In the genomic region with DNA sequence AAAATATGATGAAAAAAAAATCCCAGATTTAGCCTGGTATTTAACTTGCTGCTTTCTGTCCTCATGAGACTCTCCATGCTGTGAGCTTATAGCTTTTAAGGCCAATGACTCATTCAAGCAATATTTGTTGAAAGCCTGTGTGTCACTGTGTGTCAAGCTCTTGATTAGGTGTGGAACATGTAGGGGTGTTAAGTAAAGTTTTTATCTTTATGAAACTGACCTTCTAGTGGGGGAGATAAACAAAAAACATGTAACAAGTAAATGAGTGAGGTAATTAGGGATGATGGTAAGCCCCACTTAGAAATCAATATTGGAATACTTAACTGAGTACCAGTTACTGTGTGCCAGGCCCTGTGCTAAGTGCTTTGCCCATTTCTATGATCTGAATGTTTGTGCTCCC, we compare ENCODE assay signal across 11 cellular contexts. TPM values are rescaled to one million over a fixed set of nuclear protein-coding genes. Genes with fewer than 3 reads are reported as not detected.
DNase-seq lines count a peak whose midpoint lies in the region; ATAC-seq and TF ChIP-seq lines count a peak whose summit lies in the region.
"Had no signal": no experiment of that assay in that cellular context is flagged by ENCODE, and none has a peak within 500 bp of the region (broad histone marks: within the 10 kb centered on the region; RNA-seq: fewer than 3 reads in every experiment).

No MANE protein-coding gene starts in this region.

- no peak for TF ChIP-seq EP300 in upper lobe of left lung (IDR thresholded peaks at IDR 0.05)

- no peak overlapping the region for H4K5ac ChIP-seq in IMR-90 (ENCODE audit: low read depth, low read length)

- H3K27ac ChIP-seq in IMR-90 (ENCODE audit: insufficient read depth, low read length) = peak overlapping the region; percentile 17; the same call in 1 of the 2 replicates
- H3K27ac ChIP-seq in brain microvascular endothelial cell = peak overlapping the region; percentile 90
- no peak overlapping the region for H3K27ac ChIP-seq in lower lobe of right lung
- H3K27ac ChIP-seq in upper lobe of left lung = no peak overlapping the region
- H3K27ac ChIP-seq: uterus had no signal

- dilution Hi-C loops in IMR-90 (cut with HindIII; ENCODE audit: low sequenced_read_pairs, unreplicated experiment) = no loop called here

- BruUV-seq in IMR-90 (replicated peaks; lab: Mats Ljungman, UMichigan) = no TSS peak

- H3K9me3 ChIP-seq in IMR-90 (ENCODE audit: control insufficient read depth, insufficient read depth, low read length) (no peaks in the 10 kb centered on the region), lower lobe of right lung (no peaks in the 10 kb centered on the region), upper lobe of left lung (no peaks in the 10 kb centered on the region)
- H3K9me3 ChIP-seq: uterus had no signal

- H3K56ac ChIP-seq in IMR-90 (ENCODE audit: extremely low read depth, insufficient read depth, low read length) = no peak overlapping the region

- H2BK120ac ChIP-seq in IMR-90 (ENCODE audit: low read depth, low read length) = peak overlapping the region; percentile 28

- in situ Hi-C loops in IMR-90 (cut with MboI; ENCODE audit: low sequenced_read_pairs) = no loop called here
- in situ Hi-C loops in brain microvascular endothelial cell (cut with HindIII; ENCODE audit: low pct_ligation_motif_present, low sequenced_read_pairs) = no loop called here

- no peak overlapping the region for H3K9ac ChIP-seq in IMR-90 (ENCODE audit: low read depth, low read length)

- no peaks in the 10 kb centered on the region for H3K79me1 ChIP-seq in IMR-90 (ENCODE audit: low read depth in 1 of 2, low read length in 2 of 2)

- H3K23ac ChIP-seq in IMR-90 (ENCODE audit: low read depth, low read length) = no peak overlapping the region

- H3K9me1 ChIP-seq in IMR-90 (ENCODE audit: insufficient read depth, low read length) = peaks cover 14% of the 10 kb centered on the region

- POLR2A ChIA-PET in IMR-90 (lab: Charles Lee; ENCODE audit: unreplicated experiment) = no interaction called here

- H3K36me3 ChIP-seq in IMR-90 (ENCODE audit: control insufficient read depth, insufficient read depth, low read length) (no peaks in the 10 kb centered on the region), brain microvascular endothelial cell (replicated peaks) (no peaks in the 10 kb centered on the region), lower lobe of right lung (no peaks in the 10 kb centered on the region), upper lobe of left lung (no peaks in the 10 kb centered on the region)
- H3K36me3 ChIP-seq: uterus had no signal

- H2BK20ac ChIP-seq in IMR-90 (ENCODE audit: low read depth, low read length) = peak overlapping the region; percentile 38; the same call in 1 of the 2 replicates

- H3K4ac ChIP-seq in IMR-90 (ENCODE audit: low read depth, low read length) = peak overlapping the region; percentile 34

- H3K27me3 ChIP-seq in IMR-90 (ENCODE audit: control insufficient read depth, insufficient read depth, low read length) = no peaks in the 10 kb centered on the region
- H3K27me3 ChIP-seq in brain microvascular endothelial cell (replicated peaks) = no peaks in the 10 kb centered on the region
- no peaks in the 10 kb centered on the region for H3K27me3 ChIP-seq in lower lobe of right lung (ENCODE audit: low read depth)
- no peaks in the 10 kb centered on the region for H3K27me3 ChIP-seq in upper lobe of left lung
- H3K27me3 ChIP-seq: uterus had no signal

- TF ChIP-seq RAD21 in IMR-90 (IDR thresholded peaks at IDR 0.05; ENCODE audit: low read length) = no peak

- H4K8ac ChIP-seq in IMR-90 (ENCODE audit: low read depth in 2 of 2, low read length in 2 of 2) = peak overlapping the region in 1 of 2 experiments; percentile 26; a peak in 2 of 4 replicates

- ATAC-seq in IMR-90 (ENCODE audit: low read depth) (peak; percentile 68), lower lobe of right lung (peak; percentile 62 to 79), upper lobe of left lung (ENCODE audit: low FRiP score in 2 of 2) (no peak), GM21576 (IDR thresholded peaks at IDR 0.05; ENCODE audit: unreplicated experiment) (no peak)

- H3K4me3 ChIP-seq in IMR-90 (ENCODE audit: insufficient read depth, low read depth, low read length) (no peak overlapping the region), brain microvascular endothelial cell (ENCODE audit: low read depth, low read length) (no peak overlapping the region), lower lobe of right lung (no peak overlapping the region), upper lobe of left lung (no peak overlapping the region)
- H3K4me3 ChIP-seq: uterus had no signal

- no peak overlapping the region for H3K14ac ChIP-seq in IMR-90 (replicated peaks; ENCODE audit: low read depth, low read length)

- DNase-seq in COLO668 (lab: John Stamatoyannopoulos, UW; ENCODE audit: unreplicated experiment) (peak; percentile 26), IMR-90 (peak; percentile 81), brain microvascular endothelial cell (peak; percentile 77), lower lobe of right lung (no peak), upper lobe of left lung (no peak), NCI-H1105 (lab: John Stamatoyannopoulos, UW) (no peak)
- no peak for DNase-seq in activated effector memory CD4-positive, alpha-beta T cell treated with anti-CD3 and anti-CD28 coated beads, Interleukin-2, amount 50 U/mL, for 16 hours
- DNase-seq: activated naive CD8-positive, alpha-beta T cell treated with anti-CD3 and anti-CD28 coated beads for 36 hours; uterus had no signal

- no peak overlapping the region for H3K4me2 ChIP-seq in IMR-90 (ENCODE audit: low read depth, low read length)

- H2AFZ ChIP-seq in IMR-90 (replicated peaks; ENCODE audit: low read length, poor library complexity) = no peak overlapping the region

- peak overlapping the region; percentile 20; the same call in 1 of the 2 replicates for H4K91ac ChIP-seq in IMR-90 (ENCODE audit: insufficient read depth, low read depth, low read length)

- intact Hi-C loops in IMR-90 (cut with micrococcal nuclease) = no loop called here
- intact Hi-C loops in lower lobe of right lung (cut with DNase I) = no loop called here

- H2AK9ac ChIP-seq in IMR-90 (replicated peaks; ENCODE audit: low read depth, low read length, poor library complexity) = no peak overlapping the region

- no peak for TF ChIP-seq POLR2A in IMR-90 (IDR thresholded peaks at IDR 0.05; ENCODE audit: low read depth, low read length)
- TF ChIP-seq POLR2A in upper lobe of left lung (IDR thresholded peaks at IDR 0.05) = no peak

- peak overlapping the region; percentile 55; the same call in 1 of the 2 replicates for H3K18ac ChIP-seq in IMR-90 (ENCODE audit: low read depth, low read length)

- H2BK5ac ChIP-seq in IMR-90 (ENCODE audit: low read depth, low read length, poor library complexity, severe bottlenecking) = peak overlapping the region; percentile 45

- H4K20me1 ChIP-seq in IMR-90 (ENCODE audit: insufficient read depth, low read length) = no peaks in the 10 kb centered on the region

- CTCF ChIA-PET in IMR-90 (lab: Yijun Ruan, JAX) = interaction anchor here (0.8 kb wide), 1 partner anchor 166 kb away, joined by 3 read pairs; no protein-coding TSS in a partner anchor

- H3K4me1 ChIP-seq in IMR-90 (ENCODE audit: control insufficient read depth, insufficient read depth, low read length) (peaks cover 11% of the 10 kb centered on the region), lower lobe of right lung (no peaks in the 10 kb centered on the region), upper lobe of left lung (no peaks in the 10 kb centered on the region)
- H3K4me1 ChIP-seq: uterus had no signal

- no peak overlapping the region for H2BK15ac ChIP-seq in IMR-90 (ENCODE audit: low read depth, low read length)

- H2AK5ac ChIP-seq in IMR-90 (ENCODE audit: low read depth, low read length) = no peak overlapping the region

- TF ChIP-seq CTCF in IMR-90 (conservative IDR thresholded peaks at IDR 0.05; ENCODE audit: low read depth, low read length) = no peak
- no peak for TF ChIP-seq CTCF in brain microvascular endothelial cell (IDR thresholded peaks at IDR 0.05; ENCODE audit: low read depth, low read length, missing control alignments)
- no peak for TF ChIP-seq CTCF in lower lobe of right lung (IDR thresholded peaks at IDR 0.05)
- no peak for TF ChIP-seq CTCF in upper lobe of left lung (IDR thresholded peaks at IDR 0.05)

TF ChIP-seq in IMR-90, 13 proteins besides CTCF, POLR2A, EP300 and RAD21:
- no peak for TF ChIP-seq MAFK (IDR thresholded peaks at IDR 0.05; ENCODE audit: low read depth, low read length)
- TF ChIP-seq FOS (IDR thresholded peaks at IDR 0.05; ENCODE audit: low read depth, low read length) = peak; percentile 82
- TF ChIP-seq NFE2L2 (IDR thresholded peaks at IDR 0.05; ENCODE audit: low read depth, low read length) = no peak
- TF ChIP-seq BHLHE40 (IDR thresholded peaks at IDR 0.05; ENCODE audit: low read depth, low read length) = peak; percentile 46; the same call in 1 of the 2 replicates

RNA-seq across cellular contexts. Expression of gene CCDC190, which starts 44.8 kb away (rescaled TPM):
- total RNA-seq in IMR-90 (2012; rRNA removed) (0.28 and 0.36 TPM in 2 replicates), lower lobe of right lung (5.2 TPM), upper lobe of left lung (10 to 100 TPM in 1 of 6 donors, 1 to 10 TPM in 2, under 1 TPM in 2, not detected in 1; 0.76 to 48.0 (median 1.5) TPM)
- 0.10 and 0.37 TPM in 2 replicates for polyA plus RNA-seq in IMR-90 (2012; rRNA removed)
- 0.03 TPM in 1 of 2 replicates, not detected in the other for polyA plus RNA-seq in IMR-90 (2012; cell fraction: cytosol; rRNA removed)
- 0.07 and 0.25 TPM in 2 replicates for polyA plus RNA-seq in IMR-90 (2012; cell fraction: nucleus; rRNA removed; ENCODE audit: low replicate concordance)
- total RNA-seq: activated naive CD8-positive, alpha-beta T cell treated with anti-CD3 and anti-CD28 coated beads for 36 hours; neural crest cell had no signal

Comparison
In these comparisons a context has a peak if more than half of its experiments do, and no peak if none do; other contexts are left out.
1. DNase-seq: peak in COLO668 (single experiment), IMR-90 (single experiment) and brain microvascular endothelial cell (single experiment); none in lower lobe of right lung (single experiment), upper lobe of left lung (0 of 2), activated effector memory CD4-positive, alpha-beta T cell treated with anti-CD3 and anti-CD28 coated beads, Interleukin-2, amount 50 U/mL, for 16 hours (single experiment) and NCI-H1105 (single experiment).
2. ATAC-seq: peak in IMR-90 (single experiment) and lower lobe of right lung (2 of 2); none in upper lobe of left lung (0 of 2) and GM21576 (single experiment).
3. H3K27ac ChIP-seq: peak in IMR-90 (single experiment) and brain microvascular endothelial cell (single experiment); none in lower lobe of right lung (single experiment) and upper lobe of left lung (0 of 4).